7 cellular contexts compared by ENCODE assay signal in genomic region chr5:14142856-14143508, GRCh38. TPM values are rescaled to one million over a fixed set of nuclear protein-coding genes. Genes with fewer than 3 reads are reported as not detected.
DNase-seq lines count a peak whose midpoint lies in the region; ATAC-seq, FAIRE-seq and TF ChIP-seq lines count a peak whose summit lies in the region.

Gene TRIO, plus strand, starts transcription at chr5:14143342. Its CDS starts 384 bp downstream, at chr5:14143726.

- H3K4me3 ChIP-seq in breast epithelium (peak within 1 kb of the TSS; percentile 82 to 97 (median 92)), small intestine (ENCODE audit: low read depth in 1 of 2, low read length in 2 of 2) (peak within 1 kb of the TSS; percentile 78 to 90)

- WGBS in small intestine, 3 donors: 0 to 1% (median 1%) methylated on average over 57 to 74 of the region's 74 CpGs

- TF ChIP-seq POLR2A in GM18505 (IDR thresholded peaks at IDR 0.05; ENCODE audit: borderline replicate concordance, extremely low read depth, insufficient read depth, insufficient read length) (peak; percentile 72), breast epithelium (IDR thresholded peaks at IDR 0.05) (peak; percentile 21)

- H3K36me3 ChIP-seq in breast epithelium (no peaks in the 10 kb centered on the region), small intestine (ENCODE audit: control insufficient read depth in 2 of 2, insufficient read depth in 2 of 2, low read length in 2 of 2) (no peaks in the 10 kb centered on the region)

- TF ChIP-seq CTCF in breast epithelium (IDR thresholded peaks at IDR 0.05): peak in 2 of 3 donors; percentile 37 to 45

- FAIRE-seq in small intestine (lab: Jason Lieb, UNC): no peak

- peak; percentile 45 for ATAC-seq in GM18505 (IDR thresholded peaks at IDR 0.05; ENCODE audit: unreplicated experiment)
- peak; percentile 46 for ATAC-seq in HG02970 (IDR thresholded peaks at IDR 0.05; ENCODE audit: low FRiP score, unreplicated experiment)

- H3K27ac ChIP-seq in breast epithelium (peak within 1 kb of the TSS; percentile 93 to 96), small intestine (ENCODE audit: low read depth in 1 of 2, low read length in 1 of 2) (peak within 1 kb of the TSS; percentile 79 to 90)

- DNase-seq in NCI-H2029 (lab: John Stamatoyannopoulos, UW): peak; percentile 84
- DNase-seq in UCSD-AML1 (lab: John Stamatoyannopoulos, UW; ENCODE audit: unreplicated experiment): peak; percentile 88
- DNase-seq in breast epithelium (ENCODE audit: low spot score in 2 of 2): peak; percentile 88 to 89
- peak; percentile 93 for DNase-seq in iPS-NIHi11 (ENCODE audit: low spot score)
- DNase-seq in small intestine: peak; percentile 87

- intact Hi-C loops in breast epithelium (cut with DNase I; ENCODE audit: low total_unique reads): no loop called here

- H3K4me1 ChIP-seq in breast epithelium (peaks cover 10 to 22% of the 10 kb centered on the region in 2 donors), small intestine (ENCODE audit: control insufficient read depth in 2 of 2, insufficient read depth in 1 of 2, low read depth in 1 of 2, low read length in 1 of 2) (peaks cover 0 to 16% of the 10 kb centered on the region in 2 donors)

- H3K9me3 ChIP-seq in breast epithelium (no peaks in the 10 kb centered on the region), small intestine (ENCODE audit: control insufficient read depth, low read depth) (no peaks in the 10 kb centered on the region)

- H3K27me3 ChIP-seq in breast epithelium (no peaks in the 10 kb centered on the region), small intestine (ENCODE audit: control insufficient read depth in 2 of 2, insufficient read depth in 2 of 2, low read length in 2 of 2) (no peaks in the 10 kb centered on the region)

RNA-seq across cellular contexts. Expression of gene TRIO, which starts in this region (rescaled TPM):
- total RNA-seq in breast epithelium: 100 to 1,000 TPM; 191 to 209 (median 193) TPM
- 10 to 100 TPM; 13.2 to 26.6 (median 19.9) TPM for polyA plus RNA-seq in small intestine

Comparison
In these comparisons a context has a peak if more than half of its experiments do, and no peak if none do; other contexts are left out.
1. Peak in every context shown above with its lines: DNase-seq, ATAC-seq, H3K4me3 ChIP-seq and H3K27ac ChIP-seq.